19 cellular contexts compared by ENCODE assay signal in genomic region chr1:209613351-209614150, GRCh38. TPM values are rescaled to one million over a fixed set of nuclear protein-coding genes. Genes with fewer than 3 reads are reported as not detected.
"Had no signal": no experiment of that assay in that cellular context is flagged by ENCODE, and none has a peak within 500 bp of the region (broad histone marks: within the 10 kb centered on the region; RNA-seq: fewer than 3 reads in every experiment).

No MANE protein-coding gene starts in this region.

- H3K36me3 ChIP-seq: adrenal gland, gastrocnemius medialis, heart right ventricle, neural progenitor cell, ovary, thoracic aorta had no signal

- H3K9me3 ChIP-seq: adrenal gland, gastrocnemius medialis, heart right ventricle, ovary, thoracic aorta had no signal

- H3K27ac ChIP-seq: adrenal gland, coronary artery, heart right ventricle, neural progenitor cell, ovary, thoracic aorta had no signal

- ATAC-seq: activated CD8-positive, alpha-beta memory T cell treated with anti-CD3 and anti-CD28 coated beads, Interleukin-2, amount 10 ng/mL, durations not matched to agents 7 days and 5 days; gastrocnemius medialis; heart right ventricle; sciatic nerve had no signal

- H3K4me3 ChIP-seq: adrenal gland, coronary artery, gastrocnemius medialis, heart right ventricle, lung, neural progenitor cell, ovary, thoracic aorta had no signal

- DNase-seq: activated CD4-positive, alpha-beta T cell treated with anti-CD3 and anti-CD28 coated beads for 1 hour; activated CD8-positive, alpha-beta memory T cell treated with anti-CD3 and anti-CD28 coated beads, Interleukin-2, amount 10 ng/mL, durations not matched to agents 7 days and 5 days; activated naive CD4-positive, alpha-beta T cell treated with anti-CD3 and anti-CD28 coated beads, Interleukin-2, amount 10 ng/mL, durations not matched to agents 7 days and 5 days; activated T-cell treated with anti-CD3 and anti-CD28 coated beads, Interleukin-2, amount 50 U/mL, for 1 hour; adrenal gland; central memory CD4-positive, alpha-beta T cell; gastrocnemius medialis; heart right ventricle; midbrain; ovary; stimulated activated CD4-positive, alpha-beta T cell treated with anti-CD3 and anti-CD28 coated beads, Interleukin-12 subunit alpha, Interleukin-12 subunit beta, amount 100 ng/mL, for 4 hours; stimulated activated CD4-positive, alpha-beta T cell treated with anti-CD3 and anti-CD28 coated beads, Interleukin-2, amount 100 ng/mL, for 24 hours had no signal

- H3K4me1 ChIP-seq: adrenal gland, neural progenitor cell had no signal

- H3K27me3 ChIP-seq: adrenal gland, gastrocnemius medialis, heart right ventricle, neural progenitor cell, ovary had no signal

RNA-seq across cellular contexts. Expression of gene CAMK1G, which starts 30.0 kb away (rescaled TPM):
- total RNA-seq: activated CD8-positive, alpha-beta memory T cell treated with anti-CD3 and anti-CD28 coated beads, Interleukin-2, amount 10 ng/mL, durations not matched to agents 7 days and 5 days; pulmonary artery endothelial cell; T-helper 1 cell treated with Interleukin-12 subunit alpha and Interleukin-12 subunit beta and Interleukin-4 antibody, amounts not matched to agents 30 ng/mL and 1 ng/mL, for 36 hours; thoracic aorta had no signal
- polyA plus RNA-seq: heart right ventricle had no signal
